In genomic region chr18:66523219-66523991, GRCh38 we compare ENCODE assay signal across 19 cellular contexts.
DNase-seq lines count a peak whose midpoint lies in the region; ATAC-seq and TF ChIP-seq lines count a peak whose summit lies in the region.
"Had no signal": no experiment of that assay in that cellular context is flagged by ENCODE, and none has a peak within 500 bp of the region (broad histone marks: within the 10 kb centered on the region; RNA-seq: fewer than 3 reads in every experiment).

No MANE protein-coding gene starts in this region.

- DNase-seq in NCI-H748 (lab: John Stamatoyannopoulos, UW; ENCODE audit: unreplicated experiment) (peak; percentile 20), NCI-H748 treated with DMSO at 0.1 percent for 48 hours (lab: John Stamatoyannopoulos, UW) (no peak), NCI-H146 (lab: John Stamatoyannopoulos, UW) (peak; percentile 99), PC-3 (peak; percentile 8), osteoblast (ENCODE audit: insufficient read length, low spot score, missing footprints) (peak; percentile 1), NCI-H2171 treated with DMSO at 0.1 percent for 48 hours (lab: John Stamatoyannopoulos, UW) (no peak), mucosa of descending colon (no peak)
- DNase-seq: BE2C; CD4-positive, alpha-beta T cell; DMS79; MG63; NCI-H1092; NCI-H1694; NCI-H446 treated with DMSO at 0.1 percent for 48 hours; SW 1271 had no signal

- no peaks in the 10 kb centered on the region for H3K36me3 Mint-ChIP-seq in activated T-helper 17 cell treated with anti-CD3 and anti-CD28 coated beads, Interleukin-2, amount 50 U/mL, for 72 hours (ENCODE audit: low read depth)

- H3K9ac ChIP-seq in PC-3 (ENCODE audit: low read length) = no peak overlapping the region
- H3K9ac ChIP-seq: KMS-11 had no signal

- H2AFZ ChIP-seq in PC-3 (ENCODE audit: low read length) (no peak overlapping the region), osteoblast (ENCODE audit: low read length) (no peak overlapping the region)

- no peaks in the 10 kb centered on the region for H3K79me2 ChIP-seq in PC-3 (ENCODE audit: low read length)
- H3K79me2 ChIP-seq in osteoblast (ENCODE audit: insufficient read depth, low read length) = no peaks in the 10 kb centered on the region

- H3K27me3 Mint-ChIP-seq in activated T-helper 17 cell treated with anti-CD3 and anti-CD28 coated beads, Interleukin-2, amount 50 U/mL, for 72 hours = no peaks in the 10 kb centered on the region
- H3K27me3 Mint-ChIP-seq: CD4-positive, alpha-beta T cell had no signal

- ATAC-seq in PC-3 (peak; percentile 24; the same call in 1 of the 2 replicates), mucosa of descending colon (no peak)
- no peak for ATAC-seq in activated T-helper 17 cell treated with anti-CD3 and anti-CD28 coated beads, Interleukin-2, amount 50 U/mL, for 72 hours (replicated peaks)

- H3K36me3 ChIP-seq in PC-3 (ENCODE audit: low read depth, low read length) (no peaks in the 10 kb centered on the region), osteoblast (ENCODE audit: insufficient read depth, low read length) (no peaks in the 10 kb centered on the region), mucosa of descending colon (ENCODE audit: low read depth) (no peaks in the 10 kb centered on the region)
- H3K36me3 ChIP-seq: BE2C, MG63, SJSA1 had no signal

- no peak overlapping the region for H3K4me3 Mint-ChIP-seq in activated T-helper 17 cell treated with anti-CD3 and anti-CD28 coated beads, Interleukin-2, amount 50 U/mL, for 72 hours
- H3K4me3 Mint-ChIP-seq: CD4-positive, alpha-beta T cell had no signal

- H3K9me2 ChIP-seq in PC-3 (replicated peaks; ENCODE audit: low read length) = no peaks in the 10 kb centered on the region

- no peak overlapping the region for H3K27ac Mint-ChIP-seq in activated T-helper 17 cell treated with anti-CD3 and anti-CD28 coated beads, Interleukin-2, amount 50 U/mL, for 72 hours
- H3K27ac Mint-ChIP-seq: CD4-positive, alpha-beta T cell had no signal

- CTCF ChIA-PET in PC-3 (lab: Charles Lee) = no interaction called here

- intact Hi-C loops in PC-3 (cut with micrococcal nuclease) = no loop called here
- intact Hi-C loops in mucosa of descending colon (cut with DNase I, micrococcal nuclease) = no loop called here

- H3K27me3 ChIP-seq in PC-3 (ENCODE audit: low read length) (no peaks in the 10 kb centered on the region), osteoblast (ENCODE audit: insufficient read depth, low read length) (no peaks in the 10 kb centered on the region)
- H3K27me3 ChIP-seq: BE2C, MG63, SJSA1 had no signal

- H3K9me3 ChIP-seq in PC-3 (ENCODE audit: low read length) = no peaks in the 10 kb centered on the region
- peaks cover 3% of the 10 kb centered on the region for H3K9me3 ChIP-seq in osteoblast (ENCODE audit: low read depth, low read length)
- no peaks in the 10 kb centered on the region for H3K9me3 ChIP-seq in mucosa of descending colon
- H3K9me3 ChIP-seq: BE2C, MG63, SJSA1 had no signal

- no peaks in the 10 kb centered on the region for H3K9me3 Mint-ChIP-seq in activated T-helper 17 cell treated with anti-CD3 and anti-CD28 coated beads, Interleukin-2, amount 50 U/mL, for 72 hours

- H4K20me1 ChIP-seq in PC-3 (ENCODE audit: low read length) (no peaks in the 10 kb centered on the region), osteoblast (ENCODE audit: insufficient read depth, low read length) (no peaks in the 10 kb centered on the region)

- no peaks in the 10 kb centered on the region for H3K4me1 Mint-ChIP-seq in activated T-helper 17 cell treated with anti-CD3 and anti-CD28 coated beads, Interleukin-2, amount 50 U/mL, for 72 hours

- H3K4me2 ChIP-seq in PC-3 (ENCODE audit: low read length) (no peak overlapping the region), osteoblast (ENCODE audit: insufficient read depth, low read length) (no peak overlapping the region)
- H3K4me2 ChIP-seq: KMS-11 had no signal

- H3K4me1 ChIP-seq in PC-3 (ENCODE audit: insufficient read depth, low read length) (no peaks in the 10 kb centered on the region), osteoblast (ENCODE audit: insufficient read depth, low read length) (no peaks in the 10 kb centered on the region), mucosa of descending colon (ENCODE audit: low read depth) (no peaks in the 10 kb centered on the region)
- H3K4me1 ChIP-seq: BE2C, SJSA1 had no signal

- POLR2A ChIA-PET in PC-3 (lab: Charles Lee; ENCODE audit: unreplicated experiment) = no interaction called here

- H3K4me3 ChIP-seq in PC-3 (ENCODE audit: low read length) (no peak overlapping the region), osteoblast (ENCODE audit: insufficient read depth, low read length) (no peak overlapping the region), mucosa of descending colon (no peak overlapping the region)
- H3K4me3 ChIP-seq: MG63, SJSA1 had no signal

- H3F3A ChIP-seq in PC-3 (ENCODE audit: low read length, unreplicated experiment) = no peaks in the 10 kb centered on the region

- H3K27ac ChIP-seq in PC-3 (ENCODE audit: low read length) (no peak overlapping the region), osteoblast (ENCODE audit: low read depth, low read length) (no peak overlapping the region)
- H3K27ac ChIP-seq: 22Rv1, KMS-11, SJSA1 had no signal

- BruUV-seq in PC-3 (replicated peaks; lab: Mats Ljungman, UMichigan) = no TSS peak

- TF ChIP-seq CTCF in PC-3 (conservative IDR thresholded peaks at IDR 0.05; ENCODE audit: low read depth, low read length) (no peak), osteoblast (IDR thresholded peaks at IDR 0.05; ENCODE audit: extremely low read depth, low read depth, low read length) (no peak), mucosa of descending colon (IDR thresholded peaks at IDR 0.05) (no peak)

Comparison
In these comparisons a context has a peak if more than half of its experiments do, and no peak if none do; other contexts are left out.
1. DNase-seq: peak in NCI-H748 (single experiment), NCI-H146 (single experiment), PC-3 (single experiment) and osteoblast (single experiment); none in NCI-H748 treated with DMSO at 0.1 percent for 48 hours (single experiment), NCI-H2171 treated with DMSO at 0.1 percent for 48 hours (single experiment) and mucosa of descending colon (0 of 3).